1 cellular context compared by ENCODE assay signal in genomic region chr1:233933339-233933738, GRCh38.
TF ChIP-seq lines count a peak whose summit lies in the region.

No MANE protein-coding gene starts in this region.

TF ChIP-seq in HepG2, 621 proteins besides CTCF, POLR2A, EP300 and RAD21 (continued from another document):
- TF ChIP-seq ARID5B (CRISPR knock-in tag; IDR thresholded peaks at IDR 0.05), result no peak; the same call in 1 of the 2 replicates
- 0 out of 2 replicates have a peak, but pooled peaks have one; percentile 16 for TF ChIP-seq GATAD2A (CRISPR knock-in tag; IDR thresholded peaks at IDR 0.05)
- TF ChIP-seq NR3C1 (CRISPR knock-in tag; IDR thresholded peaks at IDR 0.05), result no peak
- peak; percentile 73; the same call in 1 of the 2 replicates for TF ChIP-seq AHDC1 (CRISPR knock-in tag; IDR thresholded peaks at IDR 0.05; ENCODE audit: borderline replicate concordance)
- no peak for TF ChIP-seq ZNF674 (CRISPR knock-in tag; IDR thresholded peaks at IDR 0.05; ENCODE audit: low read depth)
- TF ChIP-seq CEBPG (CRISPR knock-in tag; IDR thresholded peaks at IDR 0.05), result peak; percentile 81
- TF ChIP-seq ZNF83 (CRISPR knock-in tag; IDR thresholded peaks at IDR 0.05; ENCODE audit: borderline replicate concordance), result no peak
- TF ChIP-seq FOXK1 (CRISPR knock-in tag; IDR thresholded peaks at IDR 0.05; ENCODE audit: borderline replicate concordance, low read depth), result no peak
- no peak for TF ChIP-seq GABPA (IDR thresholded peaks at IDR 0.05; ENCODE audit: low read depth, low read length)
- 0 out of 2 replicates have a peak, but pooled peaks have one; percentile 9 for TF ChIP-seq GABPA (CRISPR knock-in tag; IDR thresholded peaks at IDR 0.05; ENCODE audit: low read depth)
- TF ChIP-seq ZNF609 (CRISPR knock-in tag; IDR thresholded peaks at IDR 0.05; ENCODE audit: borderline replicate concordance), result no peak
- no peak for TF ChIP-seq TFE3 (CRISPR knock-in tag; IDR thresholded peaks at IDR 0.05)
